ENCODE assay signal across 2 cellular contexts in the genomic region with DNA sequence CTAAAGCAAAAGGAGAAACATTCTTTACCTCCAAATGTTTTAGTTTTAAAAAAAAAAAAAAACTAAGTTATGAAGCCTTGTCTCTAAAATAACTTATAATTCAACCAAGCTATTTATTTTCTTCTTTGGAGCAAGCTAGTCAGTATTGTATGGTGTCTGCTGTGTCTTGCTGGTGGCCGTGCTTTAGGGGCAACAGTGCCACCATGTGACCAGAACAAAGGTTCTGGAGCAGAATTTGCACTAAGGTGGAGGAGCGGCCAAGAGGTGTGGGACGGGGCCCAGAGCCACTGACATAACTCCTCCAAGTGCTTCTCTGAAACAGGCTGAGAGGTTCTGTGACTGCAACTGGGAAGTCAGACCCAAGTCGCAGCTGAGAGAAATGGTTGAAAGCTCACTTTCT.
A peak's percentile ranks its signal among the peaks of the same experiment; 100 is the strongest.
TF ChIP-seq lines count a peak whose summit lies in the region.

No MANE protein-coding gene starts in this region.

TF ChIP-seq in GM23338, 12 proteins besides CTCF, POLR2A, EP300 and RAD21 (continues in another document):
- TF ChIP-seq, protein P1, sequence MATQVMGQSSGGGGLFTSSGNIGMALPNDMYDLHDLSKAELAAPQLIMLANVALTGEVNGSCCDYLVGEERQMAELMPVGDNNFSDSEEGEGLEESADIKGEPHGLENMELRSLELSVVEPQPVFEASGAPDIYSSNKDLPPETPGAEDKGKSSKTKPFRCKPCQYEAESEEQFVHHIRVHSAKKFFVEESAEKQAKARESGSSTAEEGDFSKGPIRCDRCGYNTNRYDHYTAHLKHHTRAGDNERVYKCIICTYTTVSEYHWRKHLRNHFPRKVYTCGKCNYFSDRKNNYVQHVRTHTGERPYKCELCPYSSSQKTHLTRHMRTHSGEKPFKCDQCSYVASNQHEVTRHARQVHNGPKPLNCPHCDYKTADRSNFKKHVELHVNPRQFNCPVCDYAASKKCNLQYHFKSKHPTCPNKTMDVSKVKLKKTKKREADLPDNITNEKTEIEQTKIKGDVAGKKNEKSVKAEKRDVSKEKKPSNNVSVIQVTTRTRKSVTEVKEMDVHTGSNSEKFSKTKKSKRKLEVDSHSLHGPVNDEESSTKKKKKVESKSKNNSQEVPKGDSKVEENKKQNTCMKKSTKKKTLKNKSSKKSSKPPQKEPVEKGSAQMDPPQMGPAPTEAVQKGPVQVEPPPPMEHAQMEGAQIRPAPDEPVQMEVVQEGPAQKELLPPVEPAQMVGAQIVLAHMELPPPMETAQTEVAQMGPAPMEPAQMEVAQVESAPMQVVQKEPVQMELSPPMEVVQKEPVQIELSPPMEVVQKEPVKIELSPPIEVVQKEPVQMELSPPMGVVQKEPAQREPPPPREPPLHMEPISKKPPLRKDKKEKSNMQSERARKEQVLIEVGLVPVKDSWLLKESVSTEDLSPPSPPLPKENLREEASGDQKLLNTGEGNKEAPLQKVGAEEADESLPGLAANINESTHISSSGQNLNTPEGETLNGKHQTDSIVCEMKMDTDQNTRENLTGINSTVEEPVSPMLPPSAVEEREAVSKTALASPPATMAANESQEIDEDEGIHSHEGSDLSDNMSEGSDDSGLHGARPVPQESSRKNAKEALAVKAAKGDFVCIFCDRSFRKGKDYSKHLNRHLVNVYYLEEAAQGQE (IDR thresholded peaks at IDR 0.05; ENCODE audit: unreplicated experiment), result no peak
- TF ChIP-seq, protein P2, sequence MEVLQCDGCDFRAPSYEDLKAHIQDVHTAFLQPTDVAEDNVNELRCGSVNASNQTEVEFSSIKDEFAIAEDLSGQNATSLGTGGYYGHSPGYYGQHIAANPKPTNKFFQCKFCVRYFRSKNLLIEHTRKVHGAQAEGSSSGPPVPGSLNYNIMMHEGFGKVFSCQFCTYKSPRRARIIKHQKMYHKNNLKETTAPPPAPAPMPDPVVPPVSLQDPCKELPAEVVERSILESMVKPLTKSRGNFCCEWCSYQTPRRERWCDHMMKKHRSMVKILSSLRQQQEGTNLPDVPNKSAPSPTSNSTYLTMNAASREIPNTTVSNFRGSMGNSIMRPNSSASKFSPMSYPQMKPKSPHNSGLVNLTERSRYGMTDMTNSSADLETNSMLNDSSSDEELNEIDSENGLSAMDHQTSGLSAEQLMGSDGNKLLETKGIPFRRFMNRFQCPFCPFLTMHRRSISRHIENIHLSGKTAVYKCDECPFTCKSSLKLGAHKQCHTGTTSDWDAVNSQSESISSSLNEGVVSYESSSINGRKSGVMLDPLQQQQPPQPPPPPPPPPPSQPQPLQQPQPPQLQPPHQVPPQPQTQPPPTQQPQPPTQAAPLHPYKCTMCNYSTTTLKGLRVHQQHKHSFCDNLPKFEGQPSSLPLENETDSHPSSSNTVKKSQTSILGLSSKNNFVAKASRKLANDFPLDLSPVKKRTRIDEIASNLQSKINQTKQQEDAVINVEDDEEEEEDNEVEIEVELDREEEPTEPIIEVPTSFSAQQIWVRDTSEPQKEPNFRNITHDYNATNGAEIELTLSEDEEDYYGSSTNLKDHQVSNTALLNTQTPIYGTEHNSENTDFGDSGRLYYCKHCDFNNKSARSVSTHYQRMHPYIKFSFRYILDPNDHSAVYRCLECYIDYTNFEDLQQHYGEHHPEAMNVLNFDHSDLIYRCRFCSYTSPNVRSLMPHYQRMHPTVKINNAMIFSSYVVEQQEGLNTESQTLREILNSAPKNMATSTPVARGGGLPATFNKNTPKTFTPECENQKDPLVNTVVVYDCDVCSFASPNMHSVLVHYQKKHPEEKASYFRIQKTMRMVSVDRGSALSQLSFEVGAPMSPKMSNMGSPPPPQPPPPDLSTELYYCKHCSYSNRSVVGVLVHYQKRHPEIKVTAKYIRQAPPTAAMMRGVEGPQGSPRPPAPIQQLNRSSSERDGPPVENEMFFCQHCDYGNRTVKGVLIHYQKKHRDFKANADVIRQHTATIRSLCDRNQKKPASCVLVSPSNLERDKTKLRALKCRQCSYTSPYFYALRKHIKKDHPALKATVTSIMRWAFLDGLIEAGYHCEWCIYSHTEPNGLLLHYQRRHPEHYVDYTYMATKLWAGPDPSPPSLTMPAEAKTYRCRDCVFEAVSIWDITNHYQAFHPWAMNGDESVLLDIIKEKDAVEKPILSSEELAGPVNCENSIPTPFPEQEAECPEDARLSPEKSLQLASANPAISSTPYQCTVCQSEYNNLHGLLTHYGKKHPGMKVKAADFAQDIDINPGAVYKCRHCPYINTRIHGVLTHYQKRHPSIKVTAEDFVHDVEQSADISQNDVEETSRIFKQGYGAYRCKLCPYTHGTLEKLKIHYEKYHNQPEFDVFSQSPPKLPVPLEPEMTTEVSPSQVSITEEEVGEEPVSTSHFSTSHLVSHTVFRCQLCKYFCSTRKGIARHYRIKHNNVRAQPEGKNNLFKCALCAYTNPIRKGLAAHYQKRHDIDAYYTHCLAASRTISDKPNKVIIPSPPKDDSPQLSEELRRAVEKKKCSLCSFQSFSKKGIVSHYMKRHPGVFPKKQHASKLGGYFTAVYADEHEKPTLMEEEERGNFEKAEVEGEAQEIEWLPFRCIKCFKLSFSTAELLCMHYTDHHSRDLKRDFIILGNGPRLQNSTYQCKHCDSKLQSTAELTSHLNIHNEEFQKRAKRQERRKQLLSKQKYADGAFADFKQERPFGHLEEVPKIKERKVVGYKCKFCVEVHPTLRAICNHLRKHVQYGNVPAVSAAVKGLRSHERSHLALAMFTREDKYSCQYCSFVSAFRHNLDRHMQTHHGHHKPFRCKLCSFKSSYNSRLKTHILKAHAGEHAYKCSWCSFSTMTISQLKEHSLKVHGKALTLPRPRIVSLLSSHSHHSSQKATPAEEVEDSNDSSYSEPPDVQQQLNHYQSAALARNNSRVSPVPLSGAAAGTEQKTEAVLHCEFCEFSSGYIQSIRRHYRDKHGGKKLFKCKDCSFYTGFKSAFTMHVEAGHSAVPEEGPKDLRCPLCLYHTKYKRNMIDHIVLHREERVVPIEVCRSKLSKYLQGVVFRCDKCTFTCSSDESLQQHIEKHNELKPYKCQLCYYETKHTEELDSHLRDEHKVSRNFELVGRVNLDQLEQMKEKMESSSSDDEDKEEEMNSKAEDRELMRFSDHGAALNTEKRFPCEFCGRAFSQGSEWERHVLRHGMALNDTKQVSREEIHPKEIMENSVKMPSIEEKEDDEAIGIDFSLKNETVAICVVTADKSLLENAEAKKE (CRISPR knock-in tag; IDR thresholded peaks at IDR 0.05), result no peak
- TF ChIP-seq, protein P3, sequence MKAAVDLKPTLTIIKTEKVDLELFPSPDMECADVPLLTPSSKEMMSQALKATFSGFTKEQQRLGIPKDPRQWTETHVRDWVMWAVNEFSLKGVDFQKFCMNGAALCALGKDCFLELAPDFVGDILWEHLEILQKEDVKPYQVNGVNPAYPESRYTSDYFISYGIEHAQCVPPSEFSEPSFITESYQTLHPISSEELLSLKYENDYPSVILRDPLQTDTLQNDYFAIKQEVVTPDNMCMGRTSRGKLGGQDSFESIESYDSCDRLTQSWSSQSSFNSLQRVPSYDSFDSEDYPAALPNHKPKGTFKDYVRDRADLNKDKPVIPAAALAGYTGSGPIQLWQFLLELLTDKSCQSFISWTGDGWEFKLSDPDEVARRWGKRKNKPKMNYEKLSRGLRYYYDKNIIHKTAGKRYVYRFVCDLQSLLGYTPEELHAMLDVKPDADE (IDR thresholded peaks at IDR 0.05), result no peak
- TF ChIP-seq JUNB (IDR thresholded peaks at IDR 0.05; ENCODE audit: unreplicated experiment) (no peak), ZNF114 (CRISPR knock-in tag; IDR thresholded peaks at IDR 0.05) (no peak), POLR2AphosphoS5 (IDR thresholded peaks at IDR 0.05; ENCODE audit: low read depth) (no peak), ZNF331 (CRISPR knock-in tag; IDR thresholded peaks at IDR 0.05; ENCODE audit: low read depth) (no peak), CREB1 (CRISPR knock-in tag; IDR thresholded peaks at IDR 0.05; ENCODE audit: low read depth) (no peak), NANOG (IDR thresholded peaks at IDR 0.05; ENCODE audit: borderline replicate concordance) (no peak), EZH2 (IDR thresholded peaks at IDR 0.05; ENCODE audit: low read depth, unreplicated experiment) (no peak)

TF ChIP-seq in neural cell, 6 proteins besides CTCF, POLR2A, EP300 and RAD21:
- TF ChIP-seq SMC3 (conservative IDR thresholded peaks at IDR 0.05; ENCODE audit: poor library complexity) (peak; percentile 58), EZH2 (IDR thresholded peaks at IDR 0.05; ENCODE audit: borderline replicate concordance, insufficient read depth, low read length, poor library complexity, severe bottlenecking) (no peak), POLR2AphosphoS5 (IDR thresholded peaks at IDR 0.05) (no peak)
- TF ChIP-seq, protein P1 (IDR thresholded peaks at IDR 0.05; ENCODE audit: borderline replicate concordance), result no peak
